ENCODE assay signal across 8 cellular contexts in genomic region chr9:131420913-131421312, GRCh38. TPM values are rescaled to one million over a fixed set of nuclear protein-coding genes. Genes with fewer than 3 reads are reported as not detected.
DNase-seq lines count a peak whose midpoint lies in the region; ATAC-seq, FAIRE-seq and TF ChIP-seq lines count a peak whose summit lies in the region.

No MANE protein-coding gene starts in this region.

- no peaks in the 10 kb centered on the region for H3K27me3 ChIP-seq in hepatocyte
- no peaks in the 10 kb centered on the region for H3K27me3 ChIP-seq in stomach

- TF ChIP-seq CTCF in hepatocyte (IDR thresholded peaks at IDR 0.05; ENCODE audit: poor library complexity) (peak; percentile 27), stomach (IDR thresholded peaks at IDR 0.05) (no peak)

- peaks cover 100% of the 10 kb centered on the region for H3K79me2 ChIP-seq in hepatocyte

- H3K36me3 Mint-ChIP-seq in activated CD4-positive, alpha-beta T cell treated with anti-CD3 and anti-CD28 coated beads for 36 hours (ENCODE audit: low read depth), result peaks cover 31% of the 10 kb centered on the region
- peaks cover 36% of the 10 kb centered on the region for H3K36me3 Mint-ChIP-seq in activated T-helper 17 cell treated with anti-CD3 and anti-CD28 coated beads, Interleukin-2, amount 50 U/mL, for 72 hours (ENCODE audit: low read depth)

- no peak overlapping the region for H3K4me3 Mint-ChIP-seq in activated CD4-positive, alpha-beta T cell treated with anti-CD3 and anti-CD28 coated beads for 36 hours
- H3K4me3 Mint-ChIP-seq in activated T-helper 17 cell treated with anti-CD3 and anti-CD28 coated beads, Interleukin-2, amount 50 U/mL, for 72 hours, result peak overlapping the region; percentile 6

- CTCF ChIA-PET in activated CD4-positive, alpha-beta T cell treated with anti-CD3 and anti-CD28 coated beads for 36 hours (lab: Charles Lee), result no interaction called here

- 29% methylated on average over 5 of the region's 5 CpGs for WGBS in hepatocyte (ENCODE audit: low lambda C conversion rate, missing lambda C conversion rate)
- WGBS in stomach, 5 donors, result 13 to 24% (median 18%) methylated on average over 5 of the region's 5 CpGs

- no peak overlapping the region for H2AFZ ChIP-seq in hepatocyte

- peaks cover 86% of the 10 kb centered on the region for H3K4me1 Mint-ChIP-seq in activated CD4-positive, alpha-beta T cell treated with anti-CD3 and anti-CD28 coated beads for 36 hours
- peaks cover 48% of the 10 kb centered on the region for H3K4me1 Mint-ChIP-seq in activated T-helper 17 cell treated with anti-CD3 and anti-CD28 coated beads, Interleukin-2, amount 50 U/mL, for 72 hours

- peaks cover 100% of the 10 kb centered on the region for H4K20me1 ChIP-seq in hepatocyte (ENCODE audit: insufficient read depth, poor library complexity, severe bottlenecking)

- H3K4me2 ChIP-seq in hepatocyte, result peak overlapping the region; percentile 15

- H3K4me1 ChIP-seq in hepatocyte (ENCODE audit: insufficient read depth) (peaks cover 58% of the 10 kb centered on the region), stomach (peaks cover 65 to 97% (median 82%) of the 10 kb centered on the region in 4 donors)

- peak overlapping the region; percentile 20 for H3K27ac Mint-ChIP-seq in activated CD4-positive, alpha-beta T cell treated with anti-CD3 and anti-CD28 coated beads for 36 hours
- H3K27ac Mint-ChIP-seq in activated T-helper 17 cell treated with anti-CD3 and anti-CD28 coated beads, Interleukin-2, amount 50 U/mL, for 72 hours, result peak overlapping the region; percentile 98

- POLR2A ChIA-PET in activated CD4-positive, alpha-beta T cell treated with anti-CD3 and anti-CD28 coated beads for 36 hours (lab: Charles Lee), result interaction anchor here (0.6 to 0.7 kb wide), 2 partner anchors 13 to 1229 kb away, joined by 3 read pairs; no protein-coding TSS in a partner anchor

- no peaks in the 10 kb centered on the region for H3K9me2 ChIP-seq in hepatocyte (replicated peaks; ENCODE audit: insufficient read depth)

- H3K9me3 ChIP-seq in hepatocyte (ENCODE audit: low read depth), result no peaks in the 10 kb centered on the region
- no peaks in the 10 kb centered on the region for H3K9me3 ChIP-seq in stomach

- no peak overlapping the region for H3K4me3 ChIP-seq in hepatocyte
- no peak overlapping the region for H3K4me3 ChIP-seq in stomach

- H3K27ac ChIP-seq in hepatocyte, result peak overlapping the region; percentile 38
- H3K27ac ChIP-seq in stomach, result peak overlapping the region in 4 of 5 donors; percentile 15 to 73 (median 62)

- DNase-seq in activated CD4-positive, alpha-beta T cell treated with anti-CD3 and anti-CD28 coated beads for 36 hours, result no peak
- no peak for DNase-seq in activated CD4-positive, alpha-beta T cell treated with anti-CD3 and anti-CD28 coated beads, Interleukin-2, amount 50 U/mL, for 4 hours
- DNase-seq in hepatocyte (ENCODE audit: low spot score) (peak; percentile 44), stomach (no peak), H54 (ENCODE audit: insufficient read length, low spot score) (no peak)

- no peak for TF ChIP-seq EP300 in stomach (IDR thresholded peaks at IDR 0.05)

- no peak for ATAC-seq in activated CD4-positive, alpha-beta T cell treated with anti-CD3 and anti-CD28 coated beads for 36 hours
- no peak for ATAC-seq in activated T-helper 17 cell treated with anti-CD3 and anti-CD28 coated beads, Interleukin-2, amount 50 U/mL, for 72 hours (replicated peaks)
- ATAC-seq in HG03469 (IDR thresholded peaks at IDR 0.05; ENCODE audit: unreplicated experiment) (no peak), HG03095 (IDR thresholded peaks at IDR 0.05; ENCODE audit: unreplicated experiment) (no peak)

- FAIRE-seq in H54 (lab: Jason Lieb, UNC), result no peak

- TF ChIP-seq POLR2A in stomach (IDR thresholded peaks at IDR 0.05) (no peak), H54 (IDR thresholded peaks at IDR 0.05; ENCODE audit: low read depth, low read length) (no peak)

- H3K36me3 ChIP-seq in hepatocyte (replicated peaks; ENCODE audit: insufficient read depth, low read depth), result no peaks in the 10 kb centered on the region
- H3K36me3 ChIP-seq in stomach, result no peaks in the 10 kb centered on the region

- no peaks in the 10 kb centered on the region for H3K9me3 Mint-ChIP-seq in activated CD4-positive, alpha-beta T cell treated with anti-CD3 and anti-CD28 coated beads for 36 hours (ENCODE audit: low read depth)
- H3K9me3 Mint-ChIP-seq in activated T-helper 17 cell treated with anti-CD3 and anti-CD28 coated beads, Interleukin-2, amount 50 U/mL, for 72 hours, result no peaks in the 10 kb centered on the region

- intact Hi-C loops in activated CD4-positive, alpha-beta T cell treated with anti-CD3 and anti-CD28 coated beads for 36 hours (cut with DNase I, micrococcal nuclease), result no loop called here
- intact Hi-C loops in stomach (cut with DNase I; ENCODE audit: low total_unique reads), result no loop called here

- H3K27me3 Mint-ChIP-seq in activated CD4-positive, alpha-beta T cell treated with anti-CD3 and anti-CD28 coated beads for 36 hours, result no peaks in the 10 kb centered on the region
- H3K27me3 Mint-ChIP-seq in activated T-helper 17 cell treated with anti-CD3 and anti-CD28 coated beads, Interleukin-2, amount 50 U/mL, for 72 hours, result no peaks in the 10 kb centered on the region

RNA-seq across cellular contexts. Expression of gene PRRC2B, which starts 27.0 kb away (rescaled TPM):
- 100 to 1,000 TPM; 151 to 184 TPM for total RNA-seq in activated CD4-positive, alpha-beta T cell treated with anti-CD3 and anti-CD28 coated beads for 36 hours
- 100 to 1,000 TPM; 136 to 157 TPM for total RNA-seq in activated T-helper 17 cell treated with anti-CD3 and anti-CD28 coated beads, Interleukin-2, amount 50 U/mL, for 72 hours
- total RNA-seq in hepatocyte, result 76.8 and 118 TPM in 2 replicates
- polyA plus RNA-seq in hepatocyte, result 44.6 and 48.2 TPM in 2 replicates
- total RNA-seq in stomach, result 100 to 1,000 TPM in 3 of 5 donors, 10 to 100 TPM in 2; 70.6 to 251 (median 135) TPM
- polyA plus RNA-seq in stomach, result 10 to 100 TPM; 26.3 to 36.4 (median 30.5) TPM
